ENCODE assay signal across 1 cellular context in genomic region chr16:70713781-70714180, GRCh38.
TF ChIP-seq lines count a peak whose summit lies in the region.

No MANE protein-coding gene starts in this region.

TF ChIP-seq in SK-N-SH treated with all-trans-retinoic acid at 6 μM for 48 hours, 23 proteins besides CTCF, POLR2A, EP300 and RAD21 (continued from another document):
- TF ChIP-seq CSRNP3 (CRISPR knock-in tag; IDR thresholded peaks at IDR 0.05) (no peak), GLIS3 (CRISPR knock-in tag; IDR thresholded peaks at IDR 0.05) (no peak), ARNTL (CRISPR knock-in tag; IDR thresholded peaks at IDR 0.05; ENCODE audit: borderline replicate concordance, low read depth) (no peak), ESRRG (CRISPR knock-in tag; IDR thresholded peaks at IDR 0.05) (no peak)
